ENCODE assay signal across 8 cellular contexts in genomic region chr7:88169717-88170320, GRCh38. TPM values are rescaled to one million over a fixed set of nuclear protein-coding genes. Genes with fewer than 3 reads are reported as not detected.
DNase-seq lines count a peak whose midpoint lies in the region; ATAC-seq and TF ChIP-seq lines count a peak whose summit lies in the region.

No MANE protein-coding gene starts in this region.

- H3K27me3 ChIP-seq in breast epithelium = no peaks in the 10 kb centered on the region
- H3K27me3 ChIP-seq in MG63 = no peaks in the 10 kb centered on the region

- H3K9me3 ChIP-seq in breast epithelium (no peaks in the 10 kb centered on the region), MG63 (no peaks in the 10 kb centered on the region)

- H3K4me3 Mint-ChIP-seq in activated CD8-positive, alpha-beta memory T cell treated with anti-CD3 and anti-CD28 coated beads, Interleukin-2, amount 10 ng/mL, durations not matched to agents 7 days and 5 days = no peak overlapping the region
- no peak overlapping the region for H3K4me3 Mint-ChIP-seq in stimulated activated effector memory CD8-positive, alpha-beta T cell treated with anti-CD3 and anti-CD28 coated beads, Interleukin-12 subunit alpha, Interleukin-12 subunit beta, amount 100 ng/mL, for 72 hours

- DNase-seq in AG04449 (ENCODE audit: low read depth, low spot score) (no peak), GM13976 (ENCODE audit: low spot score) (no peak), NCI-H128 (lab: John Stamatoyannopoulos, UW; ENCODE audit: unreplicated experiment) (peak; percentile 3), breast epithelium (ENCODE audit: low spot score in 2 of 2) (no peak), myocyte (ENCODE audit: low read depth) (peak; percentile 46), MG63 (no peak)
- no peak for DNase-seq in activated CD8-positive, alpha-beta memory T cell treated with anti-CD3 and anti-CD28 coated beads, Interleukin-2, amount 10 ng/mL, durations not matched to agents 7 days and 5 days
- DNase-seq in stimulated activated effector memory CD8-positive, alpha-beta T cell treated with anti-CD3 and anti-CD28 coated beads, Interleukin-12 subunit alpha, Interleukin-12 subunit beta, amount 100 ng/mL, for 72 hours (ENCODE audit: low spot score in 2 of 2) = no peak

- no peak overlapping the region for H3K4me3 ChIP-seq in AG04449 (ENCODE audit: low read depth, low read length)
- no peak overlapping the region for H3K4me3 ChIP-seq in breast epithelium
- no peak overlapping the region for H3K4me3 ChIP-seq in MG63

- TF ChIP-seq CTCF in AG04449 (IDR thresholded peaks at IDR 0.05; ENCODE audit: insufficient read depth, low read length, missing control alignments) = peak; percentile 36
- TF ChIP-seq CTCF in GM13976 (IDR thresholded peaks at IDR 0.05; ENCODE audit: borderline replicate concordance, control extremely low read depth, extremely low read depth, insufficient read depth, missing control alignments) = peak; percentile 28
- peak; percentile 40 to 61 (median 52) for TF ChIP-seq CTCF in breast epithelium (IDR thresholded peaks at IDR 0.05)

- ATAC-seq in activated CD8-positive, alpha-beta memory T cell treated with anti-CD3 and anti-CD28 coated beads, Interleukin-2, amount 10 ng/mL, durations not matched to agents 7 days and 5 days = no peak
- no peak for ATAC-seq in stimulated activated effector memory CD8-positive, alpha-beta T cell treated with anti-CD3 and anti-CD28 coated beads, Interleukin-12 subunit alpha, Interleukin-12 subunit beta, amount 100 ng/mL, for 72 hours

- in situ Hi-C loops in GM13976 (cut with MboI; ENCODE audit: low sequenced_read_pairs, unreplicated experiment) = no loop called here

- TF ChIP-seq POLR2A in breast epithelium (IDR thresholded peaks at IDR 0.05) = no peak

- intact Hi-C loops in breast epithelium (cut with DNase I; ENCODE audit: low total_unique reads) = no loop called here

- CTCF ChIA-PET in AG04449 (lab: Yijun Ruan, JAX) = interaction anchor here (0.7 to 1.2 kb wide), 4 partner anchors 10 to 662 kb away, joined by 3 to 5 read pairs (median 4); no protein-coding TSS in a partner anchor
- CTCF ChIA-PET in activated CD8-positive, alpha-beta memory T cell treated with anti-CD3 and anti-CD28 coated beads, Interleukin-2, amount 10 ng/mL, durations not matched to agents 7 days and 5 days (lab: Charles Lee) = interaction anchor here (0.9 to 1.4 kb wide), 3 partner anchors 42 to 372 kb away, joined by 3 to 5 read pairs (median 4); no protein-coding TSS in a partner anchor

- H3K4me1 ChIP-seq in breast epithelium = no peaks in the 10 kb centered on the region

- no peaks in the 10 kb centered on the region for H3K9me3 Mint-ChIP-seq in activated CD8-positive, alpha-beta memory T cell treated with anti-CD3 and anti-CD28 coated beads, Interleukin-2, amount 10 ng/mL, durations not matched to agents 7 days and 5 days (ENCODE audit: low read depth)
- H3K9me3 Mint-ChIP-seq in stimulated activated effector memory CD8-positive, alpha-beta T cell treated with anti-CD3 and anti-CD28 coated beads, Interleukin-12 subunit alpha, Interleukin-12 subunit beta, amount 100 ng/mL, for 72 hours = no peaks in the 10 kb centered on the region

- H3K36me3 ChIP-seq in breast epithelium = no peaks in the 10 kb centered on the region
- no peaks in the 10 kb centered on the region for H3K36me3 ChIP-seq in MG63

- POLR2A ChIA-PET in AG04449 (lab: Yijun Ruan, JAX) = no interaction called here

- no peak overlapping the region for H3K27ac Mint-ChIP-seq in activated CD8-positive, alpha-beta memory T cell treated with anti-CD3 and anti-CD28 coated beads, Interleukin-2, amount 10 ng/mL, durations not matched to agents 7 days and 5 days
- no peak overlapping the region for H3K27ac Mint-ChIP-seq in stimulated activated effector memory CD8-positive, alpha-beta T cell treated with anti-CD3 and anti-CD28 coated beads, Interleukin-12 subunit alpha, Interleukin-12 subunit beta, amount 100 ng/mL, for 72 hours

- H3K4me1 Mint-ChIP-seq in activated CD8-positive, alpha-beta memory T cell treated with anti-CD3 and anti-CD28 coated beads, Interleukin-2, amount 10 ng/mL, durations not matched to agents 7 days and 5 days = no peaks in the 10 kb centered on the region
- no peaks in the 10 kb centered on the region for H3K4me1 Mint-ChIP-seq in stimulated activated effector memory CD8-positive, alpha-beta T cell treated with anti-CD3 and anti-CD28 coated beads, Interleukin-12 subunit alpha, Interleukin-12 subunit beta, amount 100 ng/mL, for 72 hours

- H3K27me3 Mint-ChIP-seq in activated CD8-positive, alpha-beta memory T cell treated with anti-CD3 and anti-CD28 coated beads, Interleukin-2, amount 10 ng/mL, durations not matched to agents 7 days and 5 days = no peaks in the 10 kb centered on the region

- H3K36me3 Mint-ChIP-seq in activated CD8-positive, alpha-beta memory T cell treated with anti-CD3 and anti-CD28 coated beads, Interleukin-2, amount 10 ng/mL, durations not matched to agents 7 days and 5 days = no peaks in the 10 kb centered on the region
- no peaks in the 10 kb centered on the region for H3K36me3 Mint-ChIP-seq in stimulated activated effector memory CD8-positive, alpha-beta T cell treated with anti-CD3 and anti-CD28 coated beads, Interleukin-12 subunit alpha, Interleukin-12 subunit beta, amount 100 ng/mL, for 72 hours

- no peak overlapping the region for H3K27ac ChIP-seq in breast epithelium

RNA-seq across cellular contexts. Expression of gene SRI, which starts 50.0 kb away (rescaled TPM):
- 100 to 1,000 TPM in 1 of 3 donors, 10 to 100 TPM in 2; 69.1 to 115 (median 90.9) TPM for total RNA-seq in breast epithelium
- total RNA-seq in myocyte = 42.2 and 49.4 TPM in 2 replicates
- 114 TPM for polyA plus RNA-seq in myocyte (2012)
- total RNA-seq in activated CD8-positive, alpha-beta memory T cell treated with anti-CD3 and anti-CD28 coated beads, Interleukin-2, amount 10 ng/mL, durations not matched to agents 7 days and 5 days = 100 to 1,000 TPM; 187 to 243 TPM
- total RNA-seq in MG63 (2014; rRNA removed; shearing (Covaris generic); ENCODE audit: low replicate concordance) = 84.4 and 102 TPM in 2 replicates

Comparison
In these comparisons a context has a peak if more than half of its experiments do, and no peak if none do; other contexts are left out.
1. DNase-seq: peak in NCI-H128 (single experiment) and myocyte (single experiment); none in AG04449 (single experiment), GM13976 (single experiment), breast epithelium (0 of 2), activated CD8-positive, alpha-beta memory T cell treated with anti-CD3 and anti-CD28 coated beads, Interleukin-2, amount 10 ng/mL, durations not matched to agents 7 days and 5 days (single experiment), MG63 (single experiment) and stimulated activated effector memory CD8-positive, alpha-beta T cell treated with anti-CD3 and anti-CD28 coated beads, Interleukin-12 subunit alpha, Interleukin-12 subunit beta, amount 100 ng/mL, for 72 hours (0 of 2).
2. Peak in every context shown above with its lines, with median percentiles within 50 percentile points of each other: CTCF ChIP-seq.